ENCODE assay signal across 23 cellular contexts in the genomic region with DNA sequence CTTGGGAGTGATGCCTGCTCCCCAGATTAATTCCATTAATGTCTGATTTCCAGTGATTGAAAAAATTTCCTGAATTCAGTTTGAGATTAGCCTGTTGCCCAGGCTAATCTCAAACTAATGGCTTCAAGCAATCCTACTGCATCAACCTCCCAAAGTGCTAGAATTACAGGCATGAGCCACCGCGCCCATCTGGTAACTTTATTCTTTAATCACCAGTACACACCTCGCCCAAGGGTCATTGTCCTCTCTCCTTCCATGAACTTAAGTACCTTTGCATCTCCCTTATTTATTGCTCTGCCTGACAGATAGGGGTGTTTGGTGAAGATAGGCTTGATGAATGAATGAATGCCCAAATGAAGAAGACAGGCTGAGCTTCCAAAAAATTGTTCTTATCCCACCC.
DNase-seq lines count a peak whose midpoint lies in the region; ATAC-seq, FAIRE-seq and TF ChIP-seq lines count a peak whose summit lies in the region.
"Had no signal": no experiment of that assay in that cellular context is flagged by ENCODE, and none has a peak within 500 bp of the region (broad histone marks: within the 10 kb centered on the region; RNA-seq: fewer than 3 reads in every experiment).

No MANE protein-coding gene starts in this region.

- TF ChIP-seq CTCF in D721Med (IDR thresholded peaks at IDR 0.05; ENCODE audit: insufficient read depth, missing control alignments) (no peak), mucosa of descending colon (IDR thresholded peaks at IDR 0.05) (no peak)

- no peak for DNase-seq in D721Med (ENCODE audit: insufficient read length, low spot score)
- DNase-seq in NCI-H524 (lab: John Stamatoyannopoulos, UW): peak; percentile 9 to 55
- DNase-seq in NCI-H82 treated with DMSO at 0.1 percent for 48 hours (lab: John Stamatoyannopoulos, UW; ENCODE audit: unreplicated experiment): peak; percentile 93
- DNase-seq in mucosa of descending colon: peak in 1 of 3 donors; percentile 28
- no peak for DNase-seq in activated gamma-delta T cell treated with Interleukin-2 at 50 U/mL for 16 hours
- DNase-seq in activated CD8-positive, alpha-beta memory T cell treated with anti-CD3 and anti-CD28 coated beads for 24 hours: no peak
- DNase-seq in hippocampal formation (lab: John Stamatoyannopoulos, UW): no peak
- DNase-seq: 8988T; ACHN; AML-193; BE2C; CD4-positive, alpha-beta T cell; CD8-positive, alpha-beta memory T cell; DMS53; DMS79 treated with DMSO at 0.1 percent for 48 hours; GF-D8; GOT3 had no signal

- intact Hi-C loops in mucosa of descending colon (cut with DNase I, micrococcal nuclease): no loop called here

- FAIRE-seq in D721Med (lab: Jason Lieb, UNC): peak; percentile 11
- FAIRE-seq: A549, GM12891, GM18507, H54 had no signal

- H3K9me3 ChIP-seq in mucosa of descending colon: no peaks in the 10 kb centered on the region
- H3K9me3 ChIP-seq: A549; BE2C; BLaER1 treated with 17β-estradiol and CSF1 and Interleukin-3, amounts not matched to agents 10 nM and 100 nM; HAP-1 had no signal

- no peak overlapping the region for H3K4me3 ChIP-seq in mucosa of descending colon
- H3K4me3 ChIP-seq: A549; BLaER1 treated with 17β-estradiol and CSF1 and Interleukin-3, amounts not matched to agents 10 nM and 100 nM; HAP-1 had no signal

- no peaks in the 10 kb centered on the region for H3K36me3 ChIP-seq in mucosa of descending colon (ENCODE audit: low read depth)
- H3K36me3 ChIP-seq: BE2C; BLaER1 treated with 17β-estradiol and CSF1 and Interleukin-3, amounts not matched to agents 10 nM and 100 nM; HAP-1 had no signal

- H3K4me1 ChIP-seq in mucosa of descending colon (ENCODE audit: low read depth): no peaks in the 10 kb centered on the region
- H3K4me1 ChIP-seq: A549; BE2C; BLaER1 treated with 17β-estradiol and CSF1 and Interleukin-3, amounts not matched to agents 10 nM and 100 nM; HAP-1 had no signal

- peak; percentile 25 for ATAC-seq in mucosa of descending colon
- ATAC-seq: A549 had no signal

Comparison
In these comparisons a context has a peak if more than half of its experiments do, and no peak if none do; other contexts are left out.
1. DNase-seq: peak in NCI-H524 (2 of 2) and NCI-H82 treated with DMSO at 0.1 percent for 48 hours (single experiment); none in D721Med (single experiment), activated gamma-delta T cell treated with Interleukin-2 at 50 U/mL for 16 hours (single experiment), activated CD8-positive, alpha-beta memory T cell treated with anti-CD3 and anti-CD28 coated beads for 24 hours (single experiment) and hippocampal formation (0 of 2).